1 cellular context compared by ENCODE assay signal in the genomic region with DNA sequence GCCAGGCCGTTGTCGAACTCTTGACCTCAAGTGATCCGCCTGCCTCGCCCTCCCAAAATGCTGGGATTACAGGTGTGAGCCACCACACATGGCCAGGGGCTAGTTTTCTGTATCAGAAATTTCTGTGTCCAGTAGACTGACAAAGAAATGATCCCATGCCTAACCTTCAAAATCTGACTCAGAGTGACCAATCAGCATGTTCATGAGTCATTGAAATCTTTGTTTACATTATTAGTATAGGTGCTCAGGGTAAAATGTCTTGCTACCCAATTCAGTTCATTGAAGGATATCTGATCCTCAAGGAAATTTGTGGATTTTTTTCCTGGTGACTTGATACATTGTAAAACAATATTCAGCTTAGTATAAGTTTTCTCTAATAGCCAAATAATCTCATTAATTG.
TF ChIP-seq lines count a peak whose summit lies in the region.

No MANE protein-coding gene starts in this region.

TF ChIP-seq in GM12878, 131 proteins besides CTCF, POLR2A, EP300 and RAD21:
- TF ChIP-seq BCL3 (IDR thresholded peaks at IDR 0.05; ENCODE audit: borderline replicate concordance, insufficient read depth, low read depth, low read length, poor library complexity, severe bottlenecking) (peak; percentile 16), TAF1 (IDR thresholded peaks at IDR 0.05; ENCODE audit: borderline replicate concordance, low read depth, low read length) (no peak)
